13 cellular contexts compared by ENCODE assay signal in genomic region chr2:16238001-16238755, GRCh38.
DNase-seq lines count a peak whose midpoint lies in the region; TF ChIP-seq lines count a peak whose summit lies in the region.
"Had no signal": no experiment of that assay in that cellular context is flagged by ENCODE, and none has a peak within 500 bp of the region (broad histone marks: within the 10 kb centered on the region; RNA-seq: fewer than 3 reads in every experiment).

No MANE protein-coding gene starts in this region.

- H3K36me3 ChIP-seq in hepatocyte (replicated peaks; ENCODE audit: insufficient read depth, low read depth): no peaks in the 10 kb centered on the region
- H3K36me3 ChIP-seq in neuronal stem cell (replicated peaks in 1 of 2; ENCODE audit: control insufficient read depth in 2 of 2, insufficient read depth in 2 of 2, low read length in 2 of 2): no peaks in the 10 kb centered on the region

- no peak overlapping the region for H4K5ac ChIP-seq in H9 (ENCODE audit: insufficient read length, low read depth, low read length)

- no peak overlapping the region for H3K4me3 Mint-ChIP-seq in H9
- H3K4me3 Mint-ChIP-seq: CD4-positive, CD25-positive, alpha-beta regulatory T cell had no signal

- no peaks in the 10 kb centered on the region for H3K36me3 Mint-ChIP-seq in H9 (ENCODE audit: insufficient read depth in 1 of 3, low read depth in 3 of 3)
- H3K36me3 Mint-ChIP-seq: CD4-positive, CD25-positive, alpha-beta regulatory T cell had no signal

- no peak overlapping the region for H2AFZ ChIP-seq in H9 (ENCODE audit: low read length)
- H2AFZ ChIP-seq in hepatocyte: no peak overlapping the region
- no peak overlapping the region for H2AFZ ChIP-seq in neuronal stem cell (ENCODE audit: low read length)

- no peak overlapping the region for H3T11ph ChIP-seq in H9 (ENCODE audit: low read length)

- peaks cover 0 to 2% of the 10 kb centered on the region in 2 experiments; a peak in 2 of 5 replicates for H3K9me3 Mint-ChIP-seq in H9

- H3K27ac Mint-ChIP-seq in H9: peak overlapping the region in 1 of 3 experiments; percentile 31; a peak in 1 of 7 replicates
- H3K27ac Mint-ChIP-seq: CD4-positive, CD25-positive, alpha-beta regulatory T cell had no signal

- H3K4me1 Mint-ChIP-seq in H9: peaks cover 22 to 30% of the 10 kb centered on the region in 2 experiments

- no peak overlapping the region for H2AK5ac ChIP-seq in H9 (ENCODE audit: insufficient read length, low read length)
- H2AK5ac ChIP-seq in neuronal stem cell (ENCODE audit: low read depth, low read length): no peak overlapping the region

- H2BK12ac ChIP-seq in H9 (ENCODE audit: insufficient read length, low read depth, low read length): no peak overlapping the region
- H2BK12ac ChIP-seq in neuronal stem cell (ENCODE audit: low read length): no peak overlapping the region

- H4K8ac ChIP-seq in H9 (replicated peaks; ENCODE audit: insufficient read length, low read depth, low read length): no peak overlapping the region
- no peak overlapping the region for H4K8ac ChIP-seq in neuronal stem cell (ENCODE audit: low read depth, low read length)

- no peaks in the 10 kb centered on the region for H3K27me3 ChIP-seq in H9 (ENCODE audit: insufficient read depth, low read length)
- H3K27me3 ChIP-seq in hepatocyte: no peaks in the 10 kb centered on the region
- no peaks in the 10 kb centered on the region for H3K27me3 ChIP-seq in neuronal stem cell (ENCODE audit: control insufficient read depth in 3 of 3, insufficient read depth in 3 of 3, low read depth in 1 of 3, low read length in 3 of 3)

- H4K91ac ChIP-seq in H9 (ENCODE audit: insufficient read length, low read depth, low read length) (no peak overlapping the region), neuronal stem cell (ENCODE audit: low read depth, low read length, poor library complexity) (no peak overlapping the region)

- H3K27me3 Mint-ChIP-seq in H9 (ENCODE audit: low read depth): 0 out of 2 replicates have a peak, but pooled peaks cover 1% of the 10 kb centered on the region
- H3K27me3 Mint-ChIP-seq: CD4-positive, CD25-positive, alpha-beta regulatory T cell had no signal

- H3K18ac ChIP-seq in H9 (ENCODE audit: insufficient read length, low read depth, low read length): no peak overlapping the region
- H3K18ac ChIP-seq in neuronal stem cell (ENCODE audit: low read length): no peak overlapping the region

- peak overlapping the region; percentile 73 for H3K56ac ChIP-seq in H9 (ENCODE audit: insufficient read length, low read depth, low read length)

- H3K23ac ChIP-seq in H9 (ENCODE audit: insufficient read length, low read depth, low read length) (no peak overlapping the region), neuronal stem cell (ENCODE audit: low read depth, low read length, poor library complexity) (no peak overlapping the region)

- H3K79me1 ChIP-seq in H9 (ENCODE audit: insufficient read depth, low read depth, low read length, poor library complexity, severe bottlenecking): no peaks in the 10 kb centered on the region
- H3K79me1 ChIP-seq in neuronal stem cell (ENCODE audit: low read depth, low read length): no peaks in the 10 kb centered on the region

- H3K9me2 ChIP-seq in hepatocyte (replicated peaks; ENCODE audit: insufficient read depth): no peaks in the 10 kb centered on the region

- no peak overlapping the region for H2BK5ac ChIP-seq in H9 (ENCODE audit: insufficient read length, low read length)
- no peak overlapping the region for H2BK5ac ChIP-seq in neuronal stem cell (ENCODE audit: low read length)

- no peak overlapping the region for H3K4ac ChIP-seq in H9 (ENCODE audit: low read depth, low read length)
- H3K4ac ChIP-seq in neuronal stem cell (ENCODE audit: low read length): peak overlapping the region; percentile 5

- H3K14ac ChIP-seq in H9 (ENCODE audit: insufficient read depth, low read length) (no peak overlapping the region), neuronal stem cell (ENCODE audit: low read length) (no peak overlapping the region)

- H3K4me3 ChIP-seq in hepatocyte: no peak overlapping the region
- H3K4me3 ChIP-seq in neuronal stem cell (ENCODE audit: low read length in 2 of 2): no peak overlapping the region
- H3K4me3 ChIP-seq: A549 had no signal

- H3K9me3 ChIP-seq in H9 (ENCODE audit: control insufficient read depth, low read depth, low read length): no peaks in the 10 kb centered on the region
- H3K9me3 ChIP-seq in hepatocyte (ENCODE audit: low read depth): no peaks in the 10 kb centered on the region
- no peaks in the 10 kb centered on the region for H3K9me3 ChIP-seq in neuronal stem cell (replicated peaks in 1 of 2; ENCODE audit: control insufficient read depth in 2 of 2, insufficient read depth in 1 of 2, low read depth in 1 of 2, low read length in 2 of 2)
- H3K9me3 ChIP-seq: A549 had no signal

- TF ChIP-seq CTCF in H9 (conservative IDR thresholded peaks at IDR 0.05) (no peak), hepatocyte (IDR thresholded peaks at IDR 0.05; ENCODE audit: poor library complexity) (no peak)

- H3K4me2 ChIP-seq in H9 (ENCODE audit: insufficient read depth, insufficient read length, low read length): no peak overlapping the region
- H3K4me2 ChIP-seq in hepatocyte: no peak overlapping the region
- H3K4me2 ChIP-seq in neuronal stem cell (ENCODE audit: insufficient read depth, low read length, poor library complexity, severe bottlenecking): no peak overlapping the region
- H3K4me2 ChIP-seq: A549 had no signal

- H3K79me2 ChIP-seq in H9 (ENCODE audit: insufficient read depth, low read length) (no peaks in the 10 kb centered on the region; the same call in 1 of the 2 replicates), hepatocyte (no peaks in the 10 kb centered on the region)

- no CpG with 5 or more reads among the region's 10 CpGs for WGBS in H9 (ENCODE audit: extremely low coverage, insufficient read length, low lambda C conversion rate)
- 80% methylated on average over 10 of the region's 10 CpGs for WGBS in hepatocyte (ENCODE audit: low lambda C conversion rate, missing lambda C conversion rate)
- no CpG with 5 or more reads among the region's 10 CpGs for WGBS in neuronal stem cell (ENCODE audit: extremely low coverage in 2 of 2, insufficient read length in 2 of 2, insufficient replicate concordance in 1 of 2), 2 donors

- H2BK15ac ChIP-seq in H9 (ENCODE audit: low read depth, low read length) (no peak overlapping the region), neuronal stem cell (ENCODE audit: low read length) (no peak overlapping the region)

- H3K4me1 ChIP-seq in H9 (ENCODE audit: insufficient read depth, low read length) (peaks cover 7% of the 10 kb centered on the region; the same call in 1 of the 2 replicates), hepatocyte (ENCODE audit: insufficient read depth) (peaks cover 8% of the 10 kb centered on the region), neuronal stem cell (ENCODE audit: control insufficient read depth in 2 of 2, insufficient read depth in 1 of 2, low read depth in 1 of 2, low read length in 2 of 2) (peaks cover 2 to 4% of the 10 kb centered on the region in 2 donors)
- H3K4me1 ChIP-seq: A549 had no signal

- H3K23me2 ChIP-seq in H9 (ENCODE audit: insufficient read length, low read depth, low read length, poor library complexity, severe bottlenecking): no peaks in the 10 kb centered on the region

- H3K27ac ChIP-seq in H9 (ENCODE audit: insufficient read length, low read depth, low read length) (no peak overlapping the region), hepatocyte (peak overlapping the region; percentile 42), neuronal stem cell (replicated peaks; ENCODE audit: low read length) (no peak overlapping the region)
- H3K27ac ChIP-seq: A549, HL-60 had no signal

- no peak overlapping the region for H3K9ac ChIP-seq in H9 (ENCODE audit: extremely low read depth, insufficient read length, low read length)
- no peak overlapping the region for H3K9ac ChIP-seq in neuronal stem cell (ENCODE audit: low read depth, low read length, poor library complexity)

- H4K20me1 ChIP-seq in H9 (ENCODE audit: control insufficient read depth, insufficient read depth, insufficient read length): no peaks in the 10 kb centered on the region
- H4K20me1 ChIP-seq in hepatocyte (ENCODE audit: insufficient read depth, poor library complexity, severe bottlenecking): no peaks in the 10 kb centered on the region

- DNase-seq in H9 (no peak), hepatocyte (ENCODE audit: low spot score) (no peak), neuronal stem cell (ENCODE audit: low spot score) (no peak), ureter (ENCODE audit: low spot score) (peak; percentile 5), dermis blood vessel endothelial cell (no peak), NOMO-1 treated with DMSO at 0.1 percent for 48 hours (lab: John Stamatoyannopoulos, UW; ENCODE audit: unreplicated experiment) (no peak)
- DNase-seq in activated naive CD4-positive, alpha-beta T cell treated with anti-CD3 and anti-CD28 coated beads, Interleukin-2, amount 50 U/mL, for 16 hours: no peak
- DNase-seq: CD4-positive, CD25-positive, alpha-beta regulatory T cell; DMS53; GF-D8; GOT3 had no signal

- H2BK120ac ChIP-seq in H9 (ENCODE audit: low read depth, low read length, poor library complexity, severe bottlenecking): no peak overlapping the region
- H2BK120ac ChIP-seq in neuronal stem cell (ENCODE audit: low read depth, low read length): no peak overlapping the region

- no peak overlapping the region for H2BK20ac ChIP-seq in H9 (ENCODE audit: low read depth, low read length, poor library complexity, severe bottlenecking)
